In the genomic region with DNA sequence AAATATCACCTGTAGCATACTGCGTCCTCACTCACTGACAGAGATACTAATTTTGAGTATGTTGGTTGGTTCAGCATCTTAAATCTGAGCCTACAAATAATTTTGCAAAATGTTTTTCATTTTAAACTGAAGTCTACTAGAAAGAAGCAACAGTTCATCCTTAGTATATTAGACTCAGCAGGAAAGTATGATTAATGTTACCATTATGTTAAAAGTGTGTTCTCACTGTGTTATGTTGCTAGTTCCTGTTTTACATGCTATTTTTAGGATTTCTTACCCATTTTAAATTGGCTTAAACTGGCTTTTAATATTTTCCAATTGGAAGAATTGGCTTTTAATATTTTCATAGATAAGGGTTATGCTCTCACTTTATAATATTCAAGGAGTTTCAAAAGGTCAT, we compare ENCODE assay signal across 22 cellular contexts. TPM values are rescaled to one million over a fixed set of nuclear protein-coding genes. Genes with fewer than 3 reads are reported as not detected.
"Had no signal": no experiment of that assay in that cellular context is flagged by ENCODE, and none has a peak within 500 bp of the region (broad histone marks: within the 10 kb centered on the region; RNA-seq: fewer than 3 reads in every experiment).

No MANE protein-coding gene starts in this region.

- H3K27me3 Mint-ChIP-seq: memory B cell; natural killer cell treated with Interleukin-12 subunit alpha and Interleukin-12 subunit beta and Interleukin-15 and Interleukin-18, amount 100 ng/mL, for 72 hours; progenitor cell of endocrine pancreas had no signal

- H3K27ac ChIP-seq: adrenal gland, heart right ventricle, sigmoid colon, testis, uterus had no signal

- H3K4me3 Mint-ChIP-seq: activated CD8-positive, alpha-beta T cell treated with anti-CD3 and anti-CD28 coated beads, Interleukin-2, amount 10 ng/mL, durations not matched to agents 7 days and 5 days; memory B cell; natural killer cell treated with Interleukin-12 subunit alpha and Interleukin-12 subunit beta and Interleukin-15 and Interleukin-18, amount 100 ng/mL, for 72 hours had no signal

- DNase-seq: activated CD4-positive, alpha-beta T cell treated with anti-CD3 and anti-CD28 coated beads for 1 hour; activated CD4-positive, alpha-beta T cell treated with anti-CD3 and anti-CD28 coated beads, Interleukin-2, amount 50 U/mL, for 1 hour; activated CD8-positive, alpha-beta T cell treated with anti-CD3 and anti-CD28 coated beads, Interleukin-2, amount 10 ng/mL, durations not matched to agents 7 days and 5 days; adrenal gland; effector CD4-positive, alpha-beta T cell; erythroblast; foreskin fibroblast; heart right ventricle; islet precursor cell; left cardiac atrium; retina; sigmoid colon; stimulated activated CD4-positive, alpha-beta T cell treated with anti-CD3 and anti-CD28 coated beads, Interleukin-4, amount 100 ng/mL, for 1 hour; testis; trophoblast cell; uterus had no signal

- H3K9me3 Mint-ChIP-seq: natural killer cell treated with Interleukin-12 subunit alpha and Interleukin-12 subunit beta and Interleukin-15 and Interleukin-18, amount 100 ng/mL, for 72 hours had no signal

- H3K27ac Mint-ChIP-seq: activated CD8-positive, alpha-beta T cell treated with anti-CD3 and anti-CD28 coated beads, Interleukin-2, amount 10 ng/mL, durations not matched to agents 7 days and 5 days; activated naive CD4-positive, alpha-beta T cell treated with anti-CD3 and anti-CD28 coated beads, Interleukin-2, amount 50 U/mL, for 72 hours; memory B cell; natural killer cell treated with Interleukin-12 subunit alpha and Interleukin-12 subunit beta and Interleukin-15 and Interleukin-18, amount 100 ng/mL, for 72 hours; progenitor cell of endocrine pancreas had no signal

- H3K4me1 ChIP-seq: sigmoid colon, testis, uterus had no signal

- FAIRE-seq: bronchial epithelial cell, endometrium had no signal

- H3K9me3 ChIP-seq: adrenal gland, sigmoid colon, testis, uterus had no signal

- H3K4me3 ChIP-seq: adrenal gland, heart right ventricle, sigmoid colon, testis, uterus had no signal

- H3K36me3 ChIP-seq: uterus had no signal

- H3K4me1 Mint-ChIP-seq: memory B cell had no signal

- ATAC-seq: activated CD8-positive, alpha-beta T cell treated with anti-CD3 and anti-CD28 coated beads, Interleukin-2, amount 10 ng/mL, durations not matched to agents 7 days and 5 days; activated naive CD4-positive, alpha-beta T cell treated with anti-CD3 and anti-CD28 coated beads, Interleukin-2, amount 50 U/mL, for 72 hours; heart right ventricle; left cardiac atrium; natural killer cell treated with Interleukin-12 subunit alpha and Interleukin-12 subunit beta and Interleukin-15 and Interleukin-18, amount 100 ng/mL, for 72 hours had no signal

- H3K27me3 ChIP-seq: adrenal gland, heart right ventricle, sigmoid colon, testis, uterus had no signal

RNA-seq across cellular contexts. Expression of a gene that starts 25.7 kb away (rescaled TPM):
- total RNA-seq: activated CD8-positive, alpha-beta T cell treated with anti-CD3 and anti-CD28 coated beads, Interleukin-2, amount 10 ng/mL, durations not matched to agents 7 days and 5 days; natural killer cell treated with Interleukin-12 subunit alpha and Interleukin-12 subunit beta and Interleukin-15 and Interleukin-18, amount 100 ng/mL, for 72 hours; progenitor cell of endocrine pancreas had no signal
